ENCODE assay signal across 9 cellular contexts in genomic region chr12:5746020-5746419, GRCh38.
DNase-seq lines count a peak whose midpoint lies in the region; ATAC-seq and TF ChIP-seq lines count a peak whose summit lies in the region.
"Had no signal": no experiment of that assay in that cellular context is flagged by ENCODE, and none has a peak within 500 bp of the region (broad histone marks: within the 10 kb centered on the region; RNA-seq: fewer than 3 reads in every experiment).

No MANE protein-coding gene starts in this region.

- no peak for TF ChIP-seq CTCF in neural cell (IDR thresholded peaks at IDR 0.05; ENCODE audit: poor library complexity, severe bottlenecking)

- no peak overlapping the region for H2AFZ ChIP-seq in neural cell (ENCODE audit: low read depth, low read length)

- H3K4me2 ChIP-seq in neural cell (ENCODE audit: low read length): no peak overlapping the region

- H3K27me3 ChIP-seq in neural cell (ENCODE audit: insufficient read depth, low read depth, low read length): no peaks in the 10 kb centered on the region

- DNase-seq in ACHN (peak; percentile 9), NCI-H2227 (lab: John Stamatoyannopoulos, UW; ENCODE audit: unreplicated experiment) (peak; percentile 33), kidney tubule cell (ENCODE audit: low spot score) (peak; percentile 15), NCI-H1092 (lab: John Stamatoyannopoulos, UW) (no peak), NOMO-1 (lab: John Stamatoyannopoulos, UW; ENCODE audit: unreplicated experiment in 2 of 2) (no peak)
- DNase-seq: COR-L47 had no signal

- no peak for TF ChIP-seq EP300 in neural cell (conservative IDR thresholded peaks at IDR 0.05; ENCODE audit: poor library complexity, severe bottlenecking)

- no peaks in the 10 kb centered on the region for H4K20me1 ChIP-seq in neural cell (ENCODE audit: insufficient read depth)

- H3K27ac ChIP-seq in neural cell (ENCODE audit: low read length): peak overlapping the region; percentile 53

- no peak overlapping the region for H3K9ac ChIP-seq in neural cell (ENCODE audit: low read length)

- no peaks in the 10 kb centered on the region for H3K79me2 ChIP-seq in neural cell (replicated peaks; ENCODE audit: insufficient read depth, low read length)

- H3K4me3 ChIP-seq in neural cell (ENCODE audit: low read length): no peak overlapping the region

- ATAC-seq in HG03175 (IDR thresholded peaks at IDR 0.05; ENCODE audit: unreplicated experiment): no peak

- in situ Hi-C loops in ACHN (cut with HindIII; ENCODE audit: low pct_ligation_motif_present, low pct_unique_long_range_greater_than_20kb, low sequenced_read_pairs): no loop called here

- no peak for TF ChIP-seq RAD21 in neural cell (conservative IDR thresholded peaks at IDR 0.05)

- no peaks in the 10 kb centered on the region for H3K36me3 ChIP-seq in neural cell (ENCODE audit: insufficient read depth, low read length)
- H3K36me3 ChIP-seq: BE2C had no signal

- no peaks in the 10 kb centered on the region for H3F3A ChIP-seq in neural cell (ENCODE audit: insufficient read depth, low read length, poor library complexity, severe bottlenecking)

- H3K9me3 ChIP-seq in neural cell (ENCODE audit: low read length): no peaks in the 10 kb centered on the region
- H3K9me3 ChIP-seq: BE2C had no signal

- no peaks in the 10 kb centered on the region for H3K9me2 ChIP-seq in neural cell (ENCODE audit: insufficient read depth, low read length)

TF ChIP-seq in neural cell, 6 proteins besides CTCF, POLR2A, EP300 and RAD21:
- TF ChIP-seq REST (IDR thresholded peaks at IDR 0.05; ENCODE audit: borderline replicate concordance) (peak; percentile 15), TAF1 (IDR thresholded peaks at IDR 0.05; ENCODE audit: low read depth) (peak; percentile 36), POLR2AphosphoS5 (IDR thresholded peaks at IDR 0.05) (peak; percentile 54), MXI1 (conservative IDR thresholded peaks at IDR 0.05; ENCODE audit: poor library complexity, severe bottlenecking) (no peak)

Comparison
In these comparisons a context has a peak if more than half of its experiments do, and no peak if none do; other contexts are left out.
1. DNase-seq: peak in ACHN (single experiment), NCI-H2227 (single experiment) and kidney tubule cell (single experiment); none in NCI-H1092 (single experiment) and NOMO-1 (0 of 2).